1 cellular context compared by ENCODE assay signal in the genomic region with DNA sequence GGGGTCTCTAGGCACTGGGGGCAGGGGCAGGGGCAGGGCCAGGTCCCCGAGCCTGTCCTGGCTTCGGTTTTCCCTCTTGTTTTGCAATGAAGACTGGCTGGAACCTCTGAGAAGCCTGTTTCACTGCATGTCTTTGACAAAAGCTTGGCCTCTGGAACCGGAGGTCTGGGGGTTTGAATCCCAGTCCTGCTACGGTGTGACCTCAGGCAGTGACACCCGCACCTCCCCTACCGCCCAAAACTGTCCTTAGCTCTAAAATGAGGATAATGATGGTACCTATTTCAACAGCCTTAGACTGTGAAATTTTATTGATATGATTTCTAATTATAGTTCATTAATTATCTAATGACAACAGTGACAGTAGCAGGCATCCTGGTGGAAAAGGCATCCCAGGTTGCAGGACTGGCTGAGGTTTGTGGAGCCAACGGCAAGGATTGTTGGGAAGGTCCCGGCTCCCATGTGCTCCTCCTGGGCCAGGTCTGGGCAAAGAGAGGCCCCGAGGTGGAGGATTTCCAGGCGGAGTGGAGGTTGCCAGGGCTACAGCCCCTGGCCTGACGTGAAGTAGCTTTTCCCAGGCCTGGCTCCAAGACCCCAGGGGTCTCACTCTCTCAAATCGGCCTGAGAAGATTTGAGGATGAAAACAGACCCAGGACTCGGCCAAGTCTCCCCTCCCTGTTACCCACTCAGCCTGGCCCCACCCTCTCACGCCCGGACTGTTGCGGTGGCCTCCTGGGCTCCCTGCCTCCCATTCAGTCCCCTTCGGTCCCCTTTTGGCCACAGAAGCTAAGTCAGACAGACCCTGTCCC.
TF ChIP-seq lines count a peak whose summit lies in the region.

No MANE protein-coding gene starts in this region.

TF ChIP-seq in HepG2, 621 proteins besides CTCF, POLR2A, EP300 and RAD21 (continues in another document):
- 0 out of 2 replicates have a peak, but pooled peaks have one; percentile 36 for TF ChIP-seq SPEN (CRISPR knock-in tag; IDR thresholded peaks at IDR 0.05; ENCODE audit: low read depth)
- TF ChIP-seq, protein P1, sequence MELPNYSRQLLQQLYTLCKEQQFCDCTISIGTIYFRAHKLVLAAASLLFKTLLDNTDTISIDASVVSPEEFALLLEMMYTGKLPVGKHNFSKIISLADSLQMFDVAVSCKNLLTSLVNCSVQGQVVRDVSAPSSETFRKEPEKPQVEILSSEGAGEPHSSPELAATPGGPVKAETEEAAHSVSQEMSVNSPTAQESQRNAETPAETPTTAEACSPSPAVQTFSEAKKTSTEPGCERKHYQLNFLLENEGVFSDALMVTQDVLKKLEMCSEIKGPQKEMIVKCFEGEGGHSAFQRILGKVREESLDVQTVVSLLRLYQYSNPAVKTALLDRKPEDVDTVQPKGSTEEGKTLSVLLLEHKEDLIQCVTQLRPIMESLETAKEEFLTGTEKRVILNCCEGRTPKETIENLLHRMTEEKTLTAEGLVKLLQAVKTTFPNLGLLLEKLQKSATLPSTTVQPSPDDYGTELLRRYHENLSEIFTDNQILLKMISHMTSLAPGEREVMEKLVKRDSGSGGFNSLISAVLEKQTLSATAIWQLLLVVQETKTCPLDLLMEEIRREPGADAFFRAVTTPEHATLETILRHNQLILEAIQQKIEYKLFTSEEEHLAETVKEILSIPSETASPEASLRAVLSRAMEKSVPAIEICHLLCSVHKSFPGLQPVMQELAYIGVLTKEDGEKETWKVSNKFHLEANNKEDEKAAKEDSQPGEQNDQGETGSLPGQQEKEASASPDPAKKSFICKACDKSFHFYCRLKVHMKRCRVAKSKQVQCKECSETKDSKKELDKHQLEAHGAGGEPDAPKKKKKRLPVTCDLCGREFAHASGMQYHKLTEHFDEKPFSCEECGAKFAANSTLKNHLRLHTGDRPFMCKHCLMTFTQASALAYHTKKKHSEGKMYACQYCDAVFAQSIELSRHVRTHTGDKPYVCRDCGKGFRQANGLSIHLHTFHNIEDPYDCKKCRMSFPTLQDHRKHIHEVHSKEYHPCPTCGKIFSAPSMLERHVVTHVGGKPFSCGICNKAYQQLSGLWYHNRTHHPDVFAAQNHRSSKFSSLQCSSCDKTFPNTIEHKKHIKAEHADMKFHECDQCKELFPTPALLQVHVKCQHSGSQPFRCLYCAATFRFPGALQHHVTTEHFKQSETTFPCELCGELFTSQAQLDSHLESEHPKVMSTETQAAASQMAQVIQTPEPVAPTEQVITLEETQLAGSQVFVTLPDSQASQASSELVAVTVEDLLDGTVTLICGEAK (IDR thresholded peaks at IDR 0.05): no peak
- TF ChIP-seq, protein P1 (CRISPR knock-in tag; IDR thresholded peaks at IDR 0.05): no peak
- TF ChIP-seq TAF1 (CRISPR knock-in tag; IDR thresholded peaks at IDR 0.05): 0 out of 2 replicates have a peak, but pooled peaks have one; percentile 14
- no peak for TF ChIP-seq FOXA1 (IDR thresholded peaks at IDR 0.05)
- no peak for TF ChIP-seq FOXA1 (CRISPR knock-in tag; IDR thresholded peaks at IDR 0.05)
- TF ChIP-seq, protein P2, sequence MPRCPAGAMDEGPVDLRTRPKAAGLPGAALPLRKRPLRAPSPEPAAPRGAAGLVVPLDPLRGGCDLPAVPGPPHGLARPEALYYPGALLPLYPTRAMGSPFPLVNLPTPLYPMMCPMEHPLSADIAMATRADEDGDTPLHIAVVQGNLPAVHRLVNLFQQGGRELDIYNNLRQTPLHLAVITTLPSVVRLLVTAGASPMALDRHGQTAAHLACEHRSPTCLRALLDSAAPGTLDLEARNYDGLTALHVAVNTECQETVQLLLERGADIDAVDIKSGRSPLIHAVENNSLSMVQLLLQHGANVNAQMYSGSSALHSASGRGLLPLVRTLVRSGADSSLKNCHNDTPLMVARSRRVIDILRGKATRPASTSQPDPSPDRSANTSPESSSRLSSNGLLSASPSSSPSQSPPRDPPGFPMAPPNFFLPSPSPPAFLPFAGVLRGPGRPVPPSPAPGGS (CRISPR knock-in tag; IDR thresholded peaks at IDR 0.05): no peak
- TF ChIP-seq, protein P3, sequence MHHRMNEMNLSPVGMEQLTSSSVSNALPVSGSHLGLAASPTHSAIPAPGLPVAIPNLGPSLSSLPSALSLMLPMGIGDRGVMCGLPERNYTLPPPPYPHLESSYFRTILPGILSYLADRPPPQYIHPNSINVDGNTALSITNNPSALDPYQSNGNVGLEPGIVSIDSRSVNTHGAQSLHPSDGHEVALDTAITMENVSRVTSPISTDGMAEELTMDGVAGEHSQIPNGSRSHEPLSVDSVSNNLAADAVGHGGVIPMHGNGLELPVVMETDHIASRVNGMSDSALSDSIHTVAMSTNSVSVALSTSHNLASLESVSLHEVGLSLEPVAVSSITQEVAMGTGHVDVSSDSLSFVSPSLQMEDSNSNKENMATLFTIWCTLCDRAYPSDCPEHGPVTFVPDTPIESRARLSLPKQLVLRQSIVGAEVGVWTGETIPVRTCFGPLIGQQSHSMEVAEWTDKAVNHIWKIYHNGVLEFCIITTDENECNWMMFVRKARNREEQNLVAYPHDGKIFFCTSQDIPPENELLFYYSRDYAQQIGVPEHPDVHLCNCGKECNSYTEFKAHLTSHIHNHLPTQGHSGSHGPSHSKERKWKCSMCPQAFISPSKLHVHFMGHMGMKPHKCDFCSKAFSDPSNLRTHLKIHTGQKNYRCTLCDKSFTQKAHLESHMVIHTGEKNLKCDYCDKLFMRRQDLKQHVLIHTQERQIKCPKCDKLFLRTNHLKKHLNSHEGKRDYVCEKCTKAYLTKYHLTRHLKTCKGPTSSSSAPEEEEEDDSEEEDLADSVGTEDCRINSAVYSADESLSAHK (CRISPR knock-in tag; IDR thresholded peaks at IDR 0.05; ENCODE audit: borderline replicate concordance): no peak
- no peak for TF ChIP-seq HNF4A (CRISPR knock-in tag; IDR thresholded peaks at IDR 0.05)
- TF ChIP-seq WIZ (CRISPR knock-in tag; IDR thresholded peaks at IDR 0.05): no peak
- no peak for TF ChIP-seq NFRKB (IDR thresholded peaks at IDR 0.05)
- no peak for TF ChIP-seq ZNF333 (CRISPR knock-in tag; IDR thresholded peaks at IDR 0.05; ENCODE audit: borderline replicate concordance)
- TF ChIP-seq ZSCAN21 (CRISPR knock-in tag; IDR thresholded peaks at IDR 0.05; ENCODE audit: borderline replicate concordance): peak; percentile 28; the same call in 1 of the 2 replicates
- no peak for TF ChIP-seq ZFP36L2 (CRISPR knock-in tag; IDR thresholded peaks at IDR 0.05)
- no peak for TF ChIP-seq RCOR2 (CRISPR knock-in tag; IDR thresholded peaks at IDR 0.05)
- no peak for TF ChIP-seq HOXD1 (CRISPR knock-in tag; IDR thresholded peaks at IDR 0.05)
- TF ChIP-seq ZNF205 (CRISPR knock-in tag; IDR thresholded peaks at IDR 0.05): no peak
- TF ChIP-seq, protein P4, sequence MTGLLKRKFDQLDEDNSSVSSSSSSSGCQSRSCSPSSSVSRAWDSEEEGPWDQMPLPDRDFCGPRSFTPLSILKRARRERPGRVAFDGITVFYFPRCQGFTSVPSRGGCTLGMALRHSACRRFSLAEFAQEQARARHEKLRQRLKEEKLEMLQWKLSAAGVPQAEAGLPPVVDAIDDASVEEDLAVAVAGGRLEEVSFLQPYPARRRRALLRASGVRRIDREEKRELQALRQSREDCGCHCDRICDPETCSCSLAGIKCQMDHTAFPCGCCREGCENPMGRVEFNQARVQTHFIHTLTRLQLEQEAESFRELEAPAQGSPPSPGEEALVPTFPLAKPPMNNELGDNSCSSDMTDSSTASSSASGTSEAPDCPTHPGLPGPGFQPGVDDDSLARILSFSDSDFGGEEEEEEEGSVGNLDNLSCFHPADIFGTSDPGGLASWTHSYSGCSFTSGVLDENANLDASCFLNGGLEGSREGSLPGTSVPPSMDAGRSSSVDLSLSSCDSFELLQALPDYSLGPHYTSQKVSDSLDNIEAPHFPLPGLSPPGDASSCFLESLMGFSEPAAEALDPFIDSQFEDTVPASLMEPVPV (CRISPR knock-in tag; IDR thresholded peaks at IDR 0.05): no peak
- TF ChIP-seq SATB2 (CRISPR knock-in tag; IDR thresholded peaks at IDR 0.05): no peak
- TF ChIP-seq MATR3 (CRISPR knock-in tag; IDR thresholded peaks at IDR 0.05): no peak
- TF ChIP-seq ZNF619 (CRISPR knock-in tag; IDR thresholded peaks at IDR 0.05): no peak
- TF ChIP-seq ZNF572 (CRISPR knock-in tag; IDR thresholded peaks at IDR 0.05): no peak
- TF ChIP-seq SP4 (CRISPR knock-in tag; IDR thresholded peaks at IDR 0.05): 0 out of 2 replicates have a peak, but pooled peaks have one; percentile 39
- TF ChIP-seq ZFX (CRISPR knock-in tag; IDR thresholded peaks at IDR 0.05; ENCODE audit: low read depth): peak; percentile 23; the same call in 1 of the 2 replicates
- no peak for TF ChIP-seq HDAC1 (CRISPR knock-in tag; IDR thresholded peaks at IDR 0.05)
- TF ChIP-seq, protein P5, sequence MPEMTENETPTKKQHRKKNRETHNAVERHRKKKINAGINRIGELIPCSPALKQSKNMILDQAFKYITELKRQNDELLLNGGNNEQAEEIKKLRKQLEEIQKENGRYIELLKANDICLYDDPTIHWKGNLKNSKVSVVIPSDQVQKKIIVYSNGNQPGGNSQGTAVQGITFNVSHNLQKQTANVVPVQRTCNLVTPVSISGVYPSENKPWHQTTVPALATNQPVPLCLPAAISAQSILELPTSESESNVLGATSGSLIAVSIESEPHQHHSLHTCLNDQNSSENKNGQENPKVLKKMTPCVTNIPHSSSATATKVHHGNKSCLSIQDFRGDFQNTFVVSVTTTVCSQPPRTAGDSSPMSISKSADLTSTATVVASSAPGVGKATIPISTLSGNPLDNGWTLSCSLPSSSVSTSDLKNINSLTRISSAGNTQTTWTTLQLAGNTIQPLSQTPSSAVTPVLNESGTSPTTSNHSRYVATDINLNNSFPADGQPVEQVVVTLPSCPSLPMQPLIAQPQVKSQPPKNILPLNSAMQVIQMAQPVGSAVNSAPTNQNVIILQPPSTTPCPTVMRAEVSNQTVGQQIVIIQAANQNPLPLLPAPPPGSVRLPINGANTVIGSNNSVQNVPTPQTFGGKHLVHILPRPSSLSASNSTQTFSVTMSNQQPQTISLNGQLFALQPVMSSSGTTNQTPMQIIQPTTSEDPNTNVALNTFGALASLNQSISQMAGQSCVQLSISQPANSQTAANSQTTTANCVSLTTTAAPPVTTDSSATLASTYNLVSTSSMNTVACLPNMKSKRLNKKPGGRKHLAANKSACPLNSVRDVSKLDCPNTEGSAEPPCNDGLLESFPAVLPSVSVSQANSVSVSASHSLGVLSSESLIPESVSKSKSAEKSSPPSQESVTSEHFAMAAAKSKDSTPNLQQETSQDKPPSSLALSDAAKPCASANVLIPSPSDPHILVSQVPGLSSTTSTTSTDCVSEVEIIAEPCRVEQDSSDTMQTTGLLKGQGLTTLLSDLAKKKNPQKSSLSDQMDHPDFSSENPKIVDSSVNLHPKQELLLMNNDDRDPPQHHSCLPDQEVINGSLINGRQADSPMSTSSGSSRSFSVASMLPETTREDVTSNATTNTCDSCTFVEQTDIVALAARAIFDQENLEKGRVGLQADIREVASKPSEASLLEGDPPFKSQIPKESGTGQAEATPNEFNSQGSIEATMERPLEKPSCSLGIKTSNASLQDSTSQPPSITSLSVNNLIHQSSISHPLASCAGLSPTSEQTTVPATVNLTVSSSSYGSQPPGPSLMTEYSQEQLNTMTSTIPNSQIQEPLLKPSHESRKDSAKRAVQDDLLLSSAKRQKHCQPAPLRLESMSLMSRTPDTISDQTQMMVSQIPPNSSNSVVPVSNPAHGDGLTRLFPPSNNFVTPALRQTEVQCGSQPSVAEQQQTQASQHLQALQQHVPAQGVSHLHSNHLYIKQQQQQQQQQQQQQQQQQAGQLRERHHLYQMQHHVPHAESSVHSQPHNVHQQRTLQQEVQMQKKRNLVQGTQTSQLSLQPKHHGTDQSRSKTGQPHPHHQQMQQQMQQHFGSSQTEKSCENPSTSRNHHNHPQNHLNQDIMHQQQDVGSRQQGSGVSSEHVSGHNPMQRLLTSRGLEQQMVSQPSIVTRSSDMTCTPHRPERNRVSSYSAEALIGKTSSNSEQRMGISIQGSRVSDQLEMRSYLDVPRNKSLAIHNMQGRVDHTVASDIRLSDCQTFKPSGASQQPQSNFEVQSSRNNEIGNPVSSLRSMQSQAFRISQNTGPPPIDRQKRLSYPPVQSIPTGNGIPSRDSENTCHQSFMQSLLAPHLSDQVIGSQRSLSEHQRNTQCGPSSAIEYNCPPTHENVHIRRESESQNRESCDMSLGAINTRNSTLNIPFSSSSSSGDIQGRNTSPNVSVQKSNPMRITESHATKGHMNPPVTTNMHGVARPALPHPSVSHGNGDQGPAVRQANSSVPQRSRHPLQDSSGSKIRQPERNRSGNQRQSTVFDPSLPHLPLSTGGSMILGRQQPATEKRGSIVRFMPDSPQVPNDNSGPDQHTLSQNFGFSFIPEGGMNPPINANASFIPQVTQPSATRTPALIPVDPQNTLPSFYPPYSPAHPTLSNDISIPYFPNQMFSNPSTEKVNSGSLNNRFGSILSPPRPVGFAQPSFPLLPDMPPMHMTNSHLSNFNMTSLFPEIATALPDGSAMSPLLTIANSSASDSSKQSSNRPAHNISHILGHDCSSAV (CRISPR knock-in tag; IDR thresholded peaks at IDR 0.05; ENCODE audit: borderline replicate concordance): no peak
- TF ChIP-seq, protein P6, sequence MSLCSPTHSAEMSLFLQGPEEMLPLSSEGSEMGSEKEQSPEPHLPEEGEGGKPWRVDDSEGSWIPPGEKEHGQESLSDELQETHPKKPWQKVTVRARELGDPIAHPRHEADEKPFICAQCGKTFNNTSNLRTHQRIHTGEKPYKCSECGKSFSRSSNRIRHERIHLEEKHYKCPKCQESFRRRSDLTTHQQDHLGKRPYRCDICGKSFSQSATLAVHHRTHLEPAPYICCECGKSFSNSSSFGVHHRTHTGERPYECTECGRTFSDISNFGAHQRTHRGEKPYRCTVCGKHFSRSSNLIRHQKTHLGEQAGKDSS (CRISPR knock-in tag; IDR thresholded peaks at IDR 0.05; ENCODE audit: borderline replicate concordance, low read depth): peak; percentile 33; the same call in 1 of the 2 replicates
